11 cellular contexts compared by ENCODE assay signal in the genomic region with DNA sequence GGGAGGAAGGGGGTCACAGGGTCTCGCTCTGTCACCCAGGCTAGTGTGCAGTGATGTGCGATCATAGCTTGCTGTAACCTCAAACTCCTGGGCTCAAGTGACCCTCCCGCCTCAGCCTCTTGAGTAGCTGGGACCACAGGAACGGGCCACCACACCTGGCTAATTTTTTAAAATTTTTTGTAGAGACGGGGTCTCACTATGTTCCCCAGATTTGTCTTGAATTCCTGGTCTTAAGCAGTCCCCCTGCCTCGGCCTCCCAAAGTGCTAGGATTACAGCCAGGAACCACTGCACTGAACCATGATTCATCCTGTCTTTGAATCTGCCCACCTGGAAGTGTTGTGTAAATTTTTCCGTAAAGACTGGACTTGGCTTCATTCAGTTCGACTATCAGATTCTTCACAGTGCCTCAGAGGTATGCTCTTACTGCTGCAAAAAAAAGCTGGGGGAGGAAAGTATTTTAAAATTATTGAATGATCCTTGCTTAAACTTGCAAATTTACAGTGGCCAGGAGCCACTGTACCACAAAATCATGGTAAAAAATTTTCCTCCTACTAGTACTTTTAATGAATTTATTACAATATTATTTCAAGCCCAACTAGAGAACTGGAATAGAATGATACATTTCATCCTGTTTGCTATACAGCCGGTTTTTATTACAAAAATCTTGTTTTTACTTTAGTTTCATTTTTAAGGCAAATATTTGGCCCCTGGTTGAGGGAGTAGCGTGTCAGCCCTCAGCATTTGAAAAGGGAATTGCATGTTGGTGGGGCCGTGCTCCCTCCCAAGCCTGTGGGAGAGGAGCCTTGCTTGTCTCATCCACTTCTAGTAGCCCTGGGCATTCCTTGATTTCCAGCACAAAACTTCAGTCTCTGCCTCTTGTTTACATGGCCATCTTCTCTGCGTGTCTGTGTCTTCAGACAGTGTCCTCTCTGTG.
A peak's percentile ranks its signal among the peaks of the same experiment; 100 is the strongest.
DNase-seq lines count a peak whose midpoint lies in the region; ATAC-seq, FAIRE-seq and TF ChIP-seq lines count a peak whose summit lies in the region.
"Had no signal": no experiment of that assay in that cellular context is flagged by ENCODE, and none has a peak within 500 bp of the region (broad histone marks: within the 10 kb centered on the region; RNA-seq: fewer than 3 reads in every experiment).

No MANE protein-coding gene starts in this region.

- TF ChIP-seq CTCF in PC-3 (conservative IDR thresholded peaks at IDR 0.05; ENCODE audit: low read depth, low read length) (no peak), H1 (IDR thresholded peaks at IDR 0.05; ENCODE audit: control extremely low read depth in 1 of 3, insufficient read depth in 1 of 3, low read depth in 1 of 3, low read length in 3 of 3) (no peak), osteocyte (IDR thresholded peaks at IDR 0.05) (no peak), esophagus muscularis mucosa (IDR thresholded peaks at IDR 0.05) (no peak)

- no peak for TF ChIP-seq POLR2A in H1 (IDR thresholded peaks at IDR 0.05; ENCODE audit: control extremely low read depth in 1 of 2, low read depth in 2 of 2, low read length in 2 of 2)
- no peak for TF ChIP-seq POLR2A in GM12891 (IDR thresholded peaks at IDR 0.05; ENCODE audit: low read depth, low read length)
- TF ChIP-seq POLR2A in esophagus muscularis mucosa (IDR thresholded peaks at IDR 0.05; ENCODE audit: low read depth): no peak

- no peak overlapping the region for H2BK12ac ChIP-seq in H1 (ENCODE audit: low read depth, low read length)

- H2AK5ac ChIP-seq in H1 (ENCODE audit: low read depth, low read length): no peak overlapping the region

- H3K79me2 ChIP-seq in PC-3 (ENCODE audit: low read length): no peaks in the 10 kb centered on the region
- no peaks in the 10 kb centered on the region for H3K79me2 ChIP-seq in H1 (ENCODE audit: control insufficient read depth in 1 of 2, insufficient read depth in 2 of 2, low read length in 2 of 2)

- H3K9me3 ChIP-seq in CD4-positive, alpha-beta memory T cell (ENCODE audit: control insufficient read depth in 1 of 2, low read length in 2 of 2): no peaks in the 10 kb centered on the region
- H3K9me3 ChIP-seq in PC-3 (ENCODE audit: low read length): no peaks in the 10 kb centered on the region
- H3K9me3 ChIP-seq in H1 (ENCODE audit: insufficient read depth in 2 of 2, low read depth in 1 of 2, low read length in 1 of 2): no peaks in the 10 kb centered on the region
- H3K9me3 ChIP-seq in esophagus muscularis mucosa: no peaks in the 10 kb centered on the region
- H3K9me3 ChIP-seq: ovary had no signal

- H3K4me2 ChIP-seq in PC-3 (ENCODE audit: low read length): peak overlapping the region; percentile 10; the same call in 1 of the 2 replicates
- H3K4me2 ChIP-seq in H1 (ENCODE audit: insufficient read depth in 1 of 2, low read depth in 2 of 2, low read length in 2 of 2): no peak overlapping the region

- H4K8ac ChIP-seq in H1 (ENCODE audit: extremely low read depth, insufficient read depth, low read length): no peak overlapping the region

- 83% methylated on average over 12 of the region's 12 CpGs; no CpG with 5 or more reads in 1 of the 2 experiments for WGBS in H1 (ENCODE audit: extremely low coverage in 1 of 2, insufficient coverage in 1 of 2, insufficient read length in 1 of 2, insufficient replicate concordance in 2 of 2, low coverage in 1 of 2, low lambda C conversion rate in 2 of 2, missing lambda C conversion rate in 1 of 2), 2 experiments
- WGBS in esophagus muscularis mucosa: 74% methylated on average over 12 of the region's 12 CpGs

- POLR2A ChIA-PET in CD4-positive, alpha-beta memory T cell (lab: Charles Lee; ENCODE audit: partially characterized antibody): interaction anchor here (0.7 kb wide), 1 partner anchor 8 kb away, joined by 3 read pairs; no protein-coding TSS in a partner anchor
- POLR2A ChIA-PET in PC-3 (lab: Charles Lee; ENCODE audit: unreplicated experiment) (no interaction called here), H1 (lab: Charles Lee; ENCODE audit: partially characterized antibody) (no interaction called here)

- H3K4me3 Mint-ChIP-seq in CD4-positive, alpha-beta memory T cell: peak overlapping the region in 3 of 8 donors; percentile 11 to 28 (median 22)
- H3K4me3 Mint-ChIP-seq in osteocyte (ENCODE audit: unreplicated experiment): peak overlapping the region; percentile 48

- no peak overlapping the region for H4K5ac ChIP-seq in H1 (ENCODE audit: insufficient read length, low read depth, low read length)

- no peaks in the 10 kb centered on the region for H3K23me2 ChIP-seq in H1 (ENCODE audit: low read depth, low read length)

- no peak for TF ChIP-seq EP300 in H1 (IDR thresholded peaks at IDR 0.05; ENCODE audit: borderline replicate concordance in 1 of 2, low read depth in 2 of 2, low read length in 2 of 2)
- TF ChIP-seq EP300 in esophagus muscularis mucosa (IDR thresholded peaks at IDR 0.05): no peak

- no peak overlapping the region for H3K56ac ChIP-seq in H1 (replicated peaks; ENCODE audit: insufficient read length, low read depth, low read length)

- H3F3A ChIP-seq in PC-3 (ENCODE audit: low read length, unreplicated experiment): no peaks in the 10 kb centered on the region

- peaks cover 0 to 2% (median 0%) of the 10 kb centered on the region in 8 donors for H3K9me3 Mint-ChIP-seq in CD4-positive, alpha-beta memory T cell
- no peaks in the 10 kb centered on the region for H3K9me3 Mint-ChIP-seq in osteocyte (ENCODE audit: unreplicated experiment)

- H3K27ac Mint-ChIP-seq in CD4-positive, alpha-beta memory T cell: peak overlapping the region in 5 of 7 donors; percentile 0 to 88 (median 33)
- peak overlapping the region; percentile 80 for H3K27ac Mint-ChIP-seq in osteocyte (ENCODE audit: unreplicated experiment)

- H2BK20ac ChIP-seq in H1 (ENCODE audit: low read length): no peak overlapping the region

- no peak overlapping the region for H2BK5ac ChIP-seq in H1 (ENCODE audit: low read depth, low read length)

- no peak overlapping the region for H3K9ac ChIP-seq in PC-3 (ENCODE audit: low read length)
- peak overlapping the region in 1 of 4 experiments; percentile 23; a peak in 2 of 7 replicates for H3K9ac ChIP-seq in H1 (replicated peaks in 1 of 4; ENCODE audit: extremely low read depth in 1 of 4, low read depth in 3 of 4, low read length in 3 of 4)

- H2BK15ac ChIP-seq in H1 (ENCODE audit: low read length): no peak overlapping the region

- no peak for TF ChIP-seq RAD21 in H1 (IDR thresholded peaks at IDR 0.05 in 1 of 2, conservative IDR thresholded peaks at IDR 0.05 in 1 of 2; ENCODE audit: low read depth in 2 of 2, low read length in 2 of 2)

- H2AFZ ChIP-seq in PC-3 (ENCODE audit: low read length) (no peak overlapping the region), H1 (ENCODE audit: low read length) (peak overlapping the region; percentile 57; the same call in 1 of the 2 replicates)

- H3K79me1 ChIP-seq in H1 (ENCODE audit: low read depth, low read length): no peaks in the 10 kb centered on the region

- H3K27me3 Mint-ChIP-seq in CD4-positive, alpha-beta memory T cell: no peaks in the 10 kb centered on the region
- H3K27me3 Mint-ChIP-seq in osteocyte (ENCODE audit: unreplicated experiment): no peaks in the 10 kb centered on the region

- no peak overlapping the region for H3K14ac ChIP-seq in H1 (ENCODE audit: insufficient read length)

- FAIRE-seq in H1 (lab: Jason Lieb, UNC) (no peak), GM12891 (lab: Jason Lieb, UNC) (no peak)
- FAIRE-seq: GM19239 had no signal

- BruUV-seq in PC-3 (replicated peaks; lab: Mats Ljungman, UMichigan): no TSS peak

- no peak overlapping the region for H3K4ac ChIP-seq in H1 (replicated peaks; ENCODE audit: insufficient read length, low read depth, low read length)

- H3K36me3 ChIP-seq in CD4-positive, alpha-beta memory T cell (ENCODE audit: insufficient read depth, low read length): no peaks in the 10 kb centered on the region
- H3K36me3 ChIP-seq in PC-3 (ENCODE audit: low read depth, low read length) (no peaks in the 10 kb centered on the region), H1 (ENCODE audit: control insufficient read depth in 2 of 4, insufficient read depth in 4 of 4, low read length in 3 of 4) (no peaks in the 10 kb centered on the region), esophagus muscularis mucosa (no peaks in the 10 kb centered on the region)
- H3K36me3 ChIP-seq: cardiac muscle cell, ovary had no signal

- H3K9me2 ChIP-seq in PC-3 (replicated peaks; ENCODE audit: low read length): no peaks in the 10 kb centered on the region

- H3K27me3 ChIP-seq in CD4-positive, alpha-beta memory T cell (ENCODE audit: insufficient read depth, low read length): no peaks in the 10 kb centered on the region
- no peaks in the 10 kb centered on the region for H3K27me3 ChIP-seq in PC-3 (ENCODE audit: low read length)
- no peaks in the 10 kb centered on the region for H3K27me3 ChIP-seq in H1 (replicated peaks in 1 of 4; ENCODE audit: control insufficient read depth in 3 of 4, extremely low read depth in 1 of 4, insufficient read depth in 3 of 4, low read length in 3 of 4)
- H3K27me3 ChIP-seq in esophagus muscularis mucosa: no peaks in the 10 kb centered on the region
- H3K27me3 ChIP-seq: cardiac muscle cell, ovary had no signal

- no peak overlapping the region for H3K18ac ChIP-seq in H1 (ENCODE audit: extremely low read depth, low read length)

- H3K36me3 Mint-ChIP-seq in CD4-positive, alpha-beta memory T cell: no peaks in the 10 kb centered on the region
- H3K36me3 Mint-ChIP-seq in osteocyte (ENCODE audit: unreplicated experiment): no peaks in the 10 kb centered on the region

- no peak overlapping the region for H3K23ac ChIP-seq in H1 (ENCODE audit: insufficient read length)

- CTCF ChIA-PET in CD4-positive, alpha-beta memory T cell (lab: Charles Lee; ENCODE audit: partially characterized antibody): no interaction called here
- CTCF ChIA-PET in PC-3 (lab: Charles Lee) (no interaction called here), H1 (lab: Charles Lee; ENCODE audit: partially characterized antibody) (interaction anchor here (0.5 to 0.6 kb wide), 4 partner anchors 364 to 978 kb away, joined by 3 to 5 read pairs (median 3); no protein-coding TSS in a partner anchor)

- peaks cover 7 to 25% (median 17%) of the 10 kb centered on the region in 4 donors for H3K4me1 Mint-ChIP-seq in CD4-positive, alpha-beta memory T cell
- H3K4me1 Mint-ChIP-seq in osteocyte (ENCODE audit: unreplicated experiment): peaks cover 76% of the 10 kb centered on the region

- no peak overlapping the region for H4K91ac ChIP-seq in H1 (replicated peaks; ENCODE audit: insufficient read length, low read length)

- no peak overlapping the region for H3K4me3 ChIP-seq in CD4-positive, alpha-beta memory T cell (ENCODE audit: low read length in 2 of 2)
- H3K4me3 ChIP-seq in PC-3 (ENCODE audit: low read length) (no peak overlapping the region), H1 (ENCODE audit: extremely low read depth in 1 of 4, insufficient read depth in 2 of 4, low read depth in 3 of 4, low read length in 4 of 4) (no peak overlapping the region), esophagus muscularis mucosa (peak overlapping the region in 1 of 4 donors; percentile 10)
- H3K4me3 ChIP-seq: cardiac muscle cell, ovary had no signal

- H3K27ac ChIP-seq in CD4-positive, alpha-beta memory T cell (ENCODE audit: low read depth, low read length): no peak overlapping the region
- no peak overlapping the region for H3K27ac ChIP-seq in PC-3 (ENCODE audit: low read length)
- H3K27ac ChIP-seq in H1 (ENCODE audit: low read depth, low read length): no peak overlapping the region
- H3K27ac ChIP-seq in esophagus muscularis mucosa (replicated peaks in 1 of 4): no peak overlapping the region
- H3K27ac ChIP-seq: cardiac muscle cell had no signal

- no peak overlapping the region for H2BK120ac ChIP-seq in H1 (replicated peaks; ENCODE audit: low read depth, low read length)

- intact Hi-C loops in CD4-positive, alpha-beta memory T cell (cut with micrococcal nuclease): no loop called here
- intact Hi-C loops in PC-3 (cut with micrococcal nuclease) (no loop called here), esophagus muscularis mucosa (cut with DNase I) (no loop called here)

- ATAC-seq in PC-3 (no peak), HG02852 (IDR thresholded peaks at IDR 0.05; ENCODE audit: unreplicated experiment) (no peak)

- DNase-seq in CD4-positive, alpha-beta memory T cell: no peak
- DNase-seq in PC-3 (peak; percentile 31), H1 (ENCODE audit: low read depth in 1 of 2, low spot score in 2 of 2) (no peak), osteocyte (ENCODE audit: extremely low spot score, unreplicated experiment) (no peak), GM12891 (ENCODE audit: insufficient read length, low spot score) (no peak), esophagus muscularis mucosa (ENCODE audit: extremely low spot score) (no peak)
- DNase-seq: NCI-H2081 treated with DMSO at 0.1 percent for 48 hours had no signal

- H4K20me1 ChIP-seq in PC-3 (ENCODE audit: low read length) (no peaks in the 10 kb centered on the region), H1 (replicated peaks in 1 of 2; ENCODE audit: control insufficient read depth in 1 of 2, insufficient read depth in 2 of 2, low read length in 2 of 2) (no peaks in the 10 kb centered on the region)

- H3K4me1 ChIP-seq in CD4-positive, alpha-beta memory T cell (ENCODE audit: insufficient read depth, low read length): peaks cover 18% of the 10 kb centered on the region
- peaks cover 10% of the 10 kb centered on the region; the same call in 1 of the 2 replicates for H3K4me1 ChIP-seq in PC-3 (ENCODE audit: insufficient read depth, low read length)
- peaks cover 0 to 5% (median 3%) of the 10 kb centered on the region in 4 experiments; a peak in 4 of 7 replicates for H3K4me1 ChIP-seq in H1 (replicated peaks in 1 of 4; ENCODE audit: control insufficient read depth in 3 of 4, insufficient read depth in 4 of 4, low read length in 3 of 4)
- peaks cover 23 to 41% (median 28%) of the 10 kb centered on the region in 4 donors for H3K4me1 ChIP-seq in esophagus muscularis mucosa
